In genomic region chr6:110877154-110877564, GRCh38 we compare ENCODE assay signal across 9 cellular contexts. TPM values are rescaled to one million over a fixed set of nuclear protein-coding genes. Genes with fewer than 3 reads are reported as not detected.
DNase-seq lines count a peak whose midpoint lies in the region; ATAC-seq lines count a peak whose summit lies in the region.
"Had no signal": no experiment of that assay in that cellular context is flagged by ENCODE, and none has a peak within 500 bp of the region (broad histone marks: within the 10 kb centered on the region; RNA-seq: fewer than 3 reads in every experiment).

No MANE protein-coding gene starts in this region.

- H3K27ac ChIP-seq in iPS-20b (ENCODE audit: low read length) = no peak overlapping the region
- H3K27ac ChIP-seq in stomach smooth muscle (ENCODE audit: low read length) = no peak overlapping the region

- CTCF ChIA-PET in activated CD8-positive, alpha-beta T cell treated with anti-CD3 and anti-CD28 coated beads, Interleukin-2, amount 10 ng/mL, durations not matched to agents 7 days and 5 days (lab: Charles Lee) = interaction anchor here (1.0 to 5.3 kb wide), 15 partner anchors 11 to 350 kb away, joined by 3 to 90 read pairs (median 10); partner anchors contain the start of genes CDK19 and GTF3C6

- no peaks in the 10 kb centered on the region for H3K27me3 Mint-ChIP-seq in activated CD8-positive, alpha-beta T cell treated with anti-CD3 and anti-CD28 coated beads, Interleukin-2, amount 10 ng/mL, durations not matched to agents 7 days and 5 days (ENCODE audit: low read depth)

- H3K36me3 Mint-ChIP-seq in activated CD8-positive, alpha-beta T cell treated with anti-CD3 and anti-CD28 coated beads, Interleukin-2, amount 10 ng/mL, durations not matched to agents 7 days and 5 days (ENCODE audit: low read depth) = peaks cover 22% of the 10 kb centered on the region

- peak; percentile 50 for DNase-seq in NCI-H82 (lab: John Stamatoyannopoulos, UW)
- no peak for DNase-seq in NCI-H82 treated with DMSO at 0.1 percent for 48 hours (lab: John Stamatoyannopoulos, UW; ENCODE audit: unreplicated experiment)
- DNase-seq in activated CD8-positive, alpha-beta T cell treated with anti-CD3 and anti-CD28 coated beads, Interleukin-2, amount 10 ng/mL, durations not matched to agents 7 days and 5 days = no peak
- DNase-seq in NCI-H524 treated with DMSO at 0.1 percent for 48 hours (lab: John Stamatoyannopoulos, UW) = no peak
- no peak for DNase-seq in SHP77 (lab: John Stamatoyannopoulos, UW)
- DNase-seq: stimulated activated CD4-positive, alpha-beta T cell treated with anti-CD3 and anti-CD28 coated beads, Interleukin-4, amount 100 ng/mL, for 4 hours had no signal

- H3K36me3 ChIP-seq in iPS-20b (ENCODE audit: insufficient read depth, low read depth, low read length) = no peaks in the 10 kb centered on the region
- no peaks in the 10 kb centered on the region for H3K36me3 ChIP-seq in stomach smooth muscle (ENCODE audit: control insufficient read depth in 2 of 2, insufficient read depth in 2 of 2, low read length in 2 of 2)

- no peak for ATAC-seq in activated CD8-positive, alpha-beta T cell treated with anti-CD3 and anti-CD28 coated beads, Interleukin-2, amount 10 ng/mL, durations not matched to agents 7 days and 5 days
- no peak for ATAC-seq in GM18873 (IDR thresholded peaks at IDR 0.05; ENCODE audit: low FRiP score, unreplicated experiment)

- H3K9ac ChIP-seq in iPS-20b (ENCODE audit: low read depth, low read length) (peak overlapping the region; percentile 90), stomach smooth muscle (ENCODE audit: low read length in 2 of 2) (peak overlapping the region in 1 of 2 donors; percentile 94)

- H3K9me3 Mint-ChIP-seq in activated CD8-positive, alpha-beta T cell treated with anti-CD3 and anti-CD28 coated beads, Interleukin-2, amount 10 ng/mL, durations not matched to agents 7 days and 5 days (ENCODE audit: insufficient read depth) = no peaks in the 10 kb centered on the region

- H3K4me3 Mint-ChIP-seq in activated CD8-positive, alpha-beta T cell treated with anti-CD3 and anti-CD28 coated beads, Interleukin-2, amount 10 ng/mL, durations not matched to agents 7 days and 5 days = peak overlapping the region; percentile 95

- peak overlapping the region; percentile 88 for H3K27ac Mint-ChIP-seq in activated CD8-positive, alpha-beta T cell treated with anti-CD3 and anti-CD28 coated beads, Interleukin-2, amount 10 ng/mL, durations not matched to agents 7 days and 5 days

- no peaks in the 10 kb centered on the region for H3K27me3 ChIP-seq in iPS-20b (ENCODE audit: insufficient read depth, low read length)
- H3K27me3 ChIP-seq in stomach smooth muscle (ENCODE audit: control insufficient read depth in 1 of 2, insufficient read depth in 2 of 2, low read length in 2 of 2) = no peaks in the 10 kb centered on the region

- H3K4me1 ChIP-seq in iPS-20b (ENCODE audit: insufficient read depth, low read length) = peaks cover 17% of the 10 kb centered on the region; the same call in 1 of the 2 replicates
- H3K4me1 ChIP-seq in stomach smooth muscle (ENCODE audit: control insufficient read depth, insufficient read depth, low read length) = peaks cover 11% of the 10 kb centered on the region

- H3K4me3 ChIP-seq in iPS-20b (ENCODE audit: low read length) = peak overlapping the region; percentile 100
- peak overlapping the region; percentile 89 to 90 for H3K4me3 ChIP-seq in stomach smooth muscle (ENCODE audit: low read length in 2 of 2)

- peaks cover 50% of the 10 kb centered on the region for H3K4me1 Mint-ChIP-seq in activated CD8-positive, alpha-beta T cell treated with anti-CD3 and anti-CD28 coated beads, Interleukin-2, amount 10 ng/mL, durations not matched to agents 7 days and 5 days (ENCODE audit: low read depth)

- POLR2A ChIA-PET in activated CD8-positive, alpha-beta T cell treated with anti-CD3 and anti-CD28 coated beads, Interleukin-2, amount 10 ng/mL, durations not matched to agents 7 days and 5 days (lab: Charles Lee) = interaction anchor here (1.4 to 8.1 kb wide), 5 partner anchors 10 to 81 kb away, joined by 3 to 441 read pairs (median 12); partner anchors contain the start of genes CDK19 and GTF3C6

- no peaks in the 10 kb centered on the region for H3K9me3 ChIP-seq in iPS-20b (ENCODE audit: insufficient read depth, low read depth, low read length)
- H3K9me3 ChIP-seq in stomach smooth muscle (ENCODE audit: control insufficient read depth in 2 of 2, low read length in 2 of 2) = no peaks in the 10 kb centered on the region

RNA-seq across cellular contexts. Expression of gene AMD1, which starts 2.6 kb away (rescaled TPM):
- 10 to 100 TPM; 75.5 to 77.7 TPM for total RNA-seq in activated CD8-positive, alpha-beta T cell treated with anti-CD3 and anti-CD28 coated beads, Interleukin-2, amount 10 ng/mL, durations not matched to agents 7 days and 5 days
